In genomic region chr7:131244259-131244852, GRCh38 we compare ENCODE assay signal across 1 cellular context.
TF ChIP-seq lines count a peak whose summit lies in the region.

No MANE protein-coding gene starts in this region.

TF ChIP-seq in K562, 482 proteins besides CTCF, POLR2A, EP300 and RAD21 (continued from another document):
- TF ChIP-seq, protein P1, sequence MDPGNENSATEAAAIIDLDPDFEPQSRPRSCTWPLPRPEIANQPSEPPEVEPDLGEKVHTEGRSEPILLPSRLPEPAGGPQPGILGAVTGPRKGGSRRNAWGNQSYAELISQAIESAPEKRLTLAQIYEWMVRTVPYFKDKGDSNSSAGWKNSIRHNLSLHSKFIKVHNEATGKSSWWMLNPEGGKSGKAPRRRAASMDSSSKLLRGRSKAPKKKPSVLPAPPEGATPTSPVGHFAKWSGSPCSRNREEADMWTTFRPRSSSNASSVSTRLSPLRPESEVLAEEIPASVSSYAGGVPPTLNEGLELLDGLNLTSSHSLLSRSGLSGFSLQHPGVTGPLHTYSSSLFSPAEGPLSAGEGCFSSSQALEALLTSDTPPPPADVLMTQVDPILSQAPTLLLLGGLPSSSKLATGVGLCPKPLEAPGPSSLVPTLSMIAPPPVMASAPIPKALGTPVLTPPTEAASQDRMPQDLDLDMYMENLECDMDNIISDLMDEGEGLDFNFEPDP (CRISPR knock-in tag; IDR thresholded peaks at IDR 0.05): no peak
- TF ChIP-seq ARID1B (IDR thresholded peaks at IDR 0.05) (peak; percentile 65), ZBTB43 (CRISPR knock-in tag; IDR thresholded peaks at IDR 0.05) (no peak), DPF2 (IDR thresholded peaks at IDR 0.05) (peak; percentile 66), XRCC3 (IDR thresholded peaks at IDR 0.05) (no peak), ZNF239 (CRISPR knock-in tag; IDR thresholded peaks at IDR 0.05) (no peak), ZNF232 (CRISPR knock-in tag; IDR thresholded peaks at IDR 0.05) (no peak), ZNF431 (CRISPR knock-in tag; IDR thresholded peaks at IDR 0.05) (no peak), EP400 (IDR thresholded peaks at IDR 0.05) (no peak), JUND (IDR thresholded peaks at IDR 0.05; ENCODE audit: borderline replicate concordance, low read depth, low read length) (peak; percentile 89), JUND (tag; IDR thresholded peaks at IDR 0.05; ENCODE audit: borderline replicate concordance, low read depth, low read length) (peak; percentile 90; the same call in 2 of the 3 replicates), RNF2 (IDR thresholded peaks at IDR 0.05) (0 out of 2 replicates have a peak, but pooled peaks have one; percentile 11), SPI1 (IDR thresholded peaks at IDR 0.05; ENCODE audit: borderline replicate concordance, low read depth, low read length) (0 out of 2 replicates have a peak, but pooled peaks have one; percentile 27), CREM (IDR thresholded peaks at IDR 0.05; ENCODE audit: low read depth) (peak; percentile 61), FOSL1 (tag; conservative IDR thresholded peaks at IDR 0.05) (peak; percentile 96), CREB1 (IDR thresholded peaks at IDR 0.05) (0 out of 2 replicates have a peak, but pooled peaks have one; percentile 56), CREB1 (CRISPR knock-in tag; IDR thresholded peaks at IDR 0.05) (no peak), SNIP1 (IDR thresholded peaks at IDR 0.05; ENCODE audit: low read depth) (no peak), SP2 (IDR thresholded peaks at IDR 0.05; ENCODE audit: extremely low read depth, low read depth, low read length, poor library complexity, severe bottlenecking) (no peak), ZBTB5 (IDR thresholded peaks at IDR 0.05) (no peak), THRA (IDR thresholded peaks at IDR 0.05) (no peak), SMARCA4 (IDR thresholded peaks at IDR 0.05) (peak; percentile 42; the same call in 1 of the 2 replicates)
- TF ChIP-seq, protein P2, sequence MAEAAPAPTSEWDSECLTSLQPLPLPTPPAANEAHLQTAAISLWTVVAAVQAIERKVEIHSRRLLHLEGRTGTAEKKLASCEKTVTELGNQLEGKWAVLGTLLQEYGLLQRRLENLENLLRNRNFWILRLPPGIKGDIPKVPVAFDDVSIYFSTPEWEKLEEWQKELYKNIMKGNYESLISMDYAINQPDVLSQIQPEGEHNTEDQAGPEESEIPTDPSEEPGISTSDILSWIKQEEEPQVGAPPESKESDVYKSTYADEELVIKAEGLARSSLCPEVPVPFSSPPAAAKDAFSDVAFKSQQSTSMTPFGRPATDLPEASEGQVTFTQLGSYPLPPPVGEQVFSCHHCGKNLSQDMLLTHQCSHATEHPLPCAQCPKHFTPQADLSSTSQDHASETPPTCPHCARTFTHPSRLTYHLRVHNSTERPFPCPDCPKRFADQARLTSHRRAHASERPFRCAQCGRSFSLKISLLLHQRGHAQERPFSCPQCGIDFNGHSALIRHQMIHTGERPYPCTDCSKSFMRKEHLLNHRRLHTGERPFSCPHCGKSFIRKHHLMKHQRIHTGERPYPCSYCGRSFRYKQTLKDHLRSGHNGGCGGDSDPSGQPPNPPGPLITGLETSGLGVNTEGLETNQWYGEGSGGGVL (CRISPR knock-in tag; IDR thresholded peaks at IDR 0.05): no peak
- TF ChIP-seq, protein P3, sequence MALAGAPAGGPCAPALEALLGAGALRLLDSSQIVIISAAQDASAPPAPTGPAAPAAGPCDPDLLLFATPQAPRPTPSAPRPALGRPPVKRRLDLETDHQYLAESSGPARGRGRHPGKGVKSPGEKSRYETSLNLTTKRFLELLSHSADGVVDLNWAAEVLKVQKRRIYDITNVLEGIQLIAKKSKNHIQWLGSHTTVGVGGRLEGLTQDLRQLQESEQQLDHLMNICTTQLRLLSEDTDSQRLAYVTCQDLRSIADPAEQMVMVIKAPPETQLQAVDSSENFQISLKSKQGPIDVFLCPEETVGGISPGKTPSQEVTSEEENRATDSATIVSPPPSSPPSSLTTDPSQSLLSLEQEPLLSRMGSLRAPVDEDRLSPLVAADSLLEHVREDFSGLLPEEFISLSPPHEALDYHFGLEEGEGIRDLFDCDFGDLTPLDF (CRISPR knock-in tag; IDR thresholded peaks at IDR 0.05): no peak
